25 cellular contexts compared by ENCODE assay signal in genomic region chr22:43325176-43325575, GRCh38. TPM values are rescaled to one million over a fixed set of nuclear protein-coding genes. Genes with fewer than 3 reads are reported as not detected.
"Had no signal": no experiment of that assay in that cellular context is flagged by ENCODE, and none has a peak within 500 bp of the region (broad histone marks: within the 10 kb centered on the region; RNA-seq: fewer than 3 reads in every experiment).

No MANE protein-coding gene starts in this region.

- H3K4me3 ChIP-seq: coronary artery, dorsolateral prefrontal cortex, esophagus muscularis mucosa, gastroesophageal sphincter, heart right ventricle, left lung, lower lobe of right lung, mucosa of descending colon had no signal

- H3K9me3 ChIP-seq: esophagus muscularis mucosa, gastroesophageal sphincter, heart right ventricle, left lung, lower lobe of right lung, mucosa of descending colon had no signal

- H3K27ac ChIP-seq: coronary artery, dorsolateral prefrontal cortex, esophagus muscularis mucosa, foreskin keratinocyte, gastroesophageal sphincter, heart right ventricle, left lung, lower lobe of right lung had no signal

- H3K36me3 ChIP-seq: esophagus muscularis mucosa, heart right ventricle, left lung, lower lobe of right lung had no signal

- H3K4me1 ChIP-seq: foreskin keratinocyte, heart right ventricle, left lung, lower lobe of right lung had no signal

- H3K27ac Mint-ChIP-seq: effector memory CD8-positive, alpha-beta T cell; mesothelial cell of epicardium had no signal

- H3K27me3 ChIP-seq: gastroesophageal sphincter, left lung had no signal

- H3K9me3 Mint-ChIP-seq: effector memory CD8-positive, alpha-beta T cell; mesothelial cell of epicardium had no signal

- DNase-seq: cerebellar nuclear complex; dermis blood vessel endothelial cell; dorsolateral prefrontal cortex; effector CD8-positive, alpha-beta T cell; effector memory CD8-positive, alpha-beta T cell; foreskin keratinocyte; head of caudate nucleus; heart right ventricle; hippocampal formation; left cardiac atrium; left lung; left ventricle myocardium superior; lower lobe of right lung; mesenchymal stem cell; mucosa of descending colon had no signal

- H3K36me3 Mint-ChIP-seq: mesothelial cell of epicardium had no signal

- H3K4me3 Mint-ChIP-seq: effector memory CD8-positive, alpha-beta T cell; mesothelial cell of epicardium had no signal

RNA-seq across cellular contexts. Expression of gene SCUBE1, which starts 18.0 kb away (rescaled TPM):
- total RNA-seq: dermis blood vessel endothelial cell, endothelial cell of umbilical vein, epithelial cell of proximal tubule, fibroblast of villous mesenchyme, foreskin keratinocyte, myocyte had no signal
- polyA plus RNA-seq: fibroblast of lung, foreskin keratinocyte, keratinocyte had no signal
